9 cellular contexts compared by ENCODE assay signal in the genomic region with DNA sequence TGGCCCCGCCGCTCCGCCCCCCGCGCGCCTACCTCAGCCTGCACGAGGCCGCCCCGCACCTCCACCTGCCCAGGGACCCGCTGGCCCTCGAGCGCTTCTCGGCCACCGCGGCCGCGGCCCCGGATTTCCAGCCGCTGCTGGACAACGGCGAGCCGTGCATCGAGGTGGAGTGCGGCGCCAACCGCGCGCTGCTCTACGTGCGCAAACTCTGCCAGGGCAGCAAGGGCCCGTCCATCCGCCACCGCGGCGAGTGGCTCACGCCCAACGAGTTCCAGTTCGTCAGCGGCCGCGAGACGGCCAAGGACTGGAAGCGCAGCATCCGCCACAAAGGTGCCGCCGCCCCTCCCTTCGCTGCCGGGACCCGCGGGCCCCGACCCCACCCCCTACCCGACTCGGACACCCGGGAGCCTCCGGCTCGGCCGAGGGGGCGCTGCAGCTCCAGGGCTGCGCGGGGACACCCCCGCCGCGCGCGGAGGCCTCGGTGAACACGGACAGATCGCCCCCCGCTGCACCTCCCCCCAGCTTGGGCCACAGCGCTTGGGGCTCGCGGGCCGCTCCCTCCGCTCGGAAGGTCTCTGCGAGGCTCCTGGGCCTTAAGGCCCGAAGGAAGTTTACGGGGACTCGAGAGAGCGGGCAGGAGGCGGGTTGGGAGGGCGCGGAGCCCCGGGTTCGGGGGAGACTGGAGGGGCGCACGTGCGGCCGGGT. TPM values are rescaled to one million over a fixed set of nuclear protein-coding genes. Genes with fewer than 3 reads are reported as not detected.
DNase-seq lines count a peak whose midpoint lies in the region; FAIRE-seq and TF ChIP-seq lines count a peak whose summit lies in the region.
"Had no signal": no experiment of that assay in that cellular context is flagged by ENCODE, and none has a peak within 500 bp of the region (broad histone marks: within the 10 kb centered on the region; RNA-seq: fewer than 3 reads in every experiment).

No MANE protein-coding gene starts in this region.

- peaks cover 9% of the 10 kb centered on the region for H3K4me1 ChIP-seq in HUES64 (ENCODE audit: insufficient read depth, low read length)
- H3K4me1 ChIP-seq in breast epithelium = peaks cover 22 to 27% of the 10 kb centered on the region in 2 donors

- TF ChIP-seq POLR2A in breast epithelium (IDR thresholded peaks at IDR 0.05) = no peak

- no peaks in the 10 kb centered on the region for H3K27me3 Mint-ChIP-seq in mesothelial cell of epicardium (ENCODE audit: low read depth)

- H3K27ac Mint-ChIP-seq in mesothelial cell of epicardium = no peak overlapping the region

- H3K36me3 ChIP-seq in HUES64 (ENCODE audit: insufficient read depth, low read length) = no peaks in the 10 kb centered on the region
- no peaks in the 10 kb centered on the region for H3K36me3 ChIP-seq in breast epithelium

- peak overlapping the region; percentile 72 for H3K4me3 Mint-ChIP-seq in mesothelial cell of epicardium

- TF ChIP-seq CTCF in AG09319 (IDR thresholded peaks at IDR 0.05; ENCODE audit: low read depth, low read length) = peak; percentile 5
- TF ChIP-seq CTCF in breast epithelium (IDR thresholded peaks at IDR 0.05) = no peak
- TF ChIP-seq CTCF in mesothelial cell of epicardium (IDR thresholded peaks at IDR 0.05; ENCODE audit: unreplicated experiment) = no peak
- TF ChIP-seq CTCF in D721Med (IDR thresholded peaks at IDR 0.05; ENCODE audit: insufficient read depth, missing control alignments) = no peak

- H3K4me3 ChIP-seq in HUES64 (ENCODE audit: low read length) = peak overlapping the region; percentile 45
- peak overlapping the region; percentile 33 to 70 (median 54) for H3K4me3 ChIP-seq in breast epithelium

- WGBS in HUES64 = under 1% methylated on average over 89 of the region's 89 CpGs

- H3K9ac ChIP-seq in HUES64 (ENCODE audit: low read depth, low read length) = no peak overlapping the region; the same call in 1 of the 2 replicates

- H3K9me3 Mint-ChIP-seq in mesothelial cell of epicardium = no peaks in the 10 kb centered on the region

- H3K27me3 ChIP-seq in HUES64 (ENCODE audit: insufficient read depth, low read length) (peaks cover 100% of the 10 kb centered on the region), breast epithelium (peaks cover 14 to 78% of the 10 kb centered on the region in 2 donors)

- FAIRE-seq in D721Med (lab: Jason Lieb, UNC) = no peak

- DNase-seq in AG09319 (ENCODE audit: extremely low read depth, low read depth) (no peak), breast epithelium (ENCODE audit: low spot score in 2 of 2) (no peak), mesothelial cell of epicardium (ENCODE audit: low spot score in 2 of 2, unreplicated experiment in 2 of 2) (no peak), NCI-H446 treated with DMSO at 0.1 percent for 48 hours (lab: John Stamatoyannopoulos, UW) (no peak), D721Med (ENCODE audit: insufficient read length, low spot score) (no peak), NCI-H774 (lab: John Stamatoyannopoulos, UW) (no peak)
- no peak for DNase-seq in activated CD8-positive, alpha-beta memory T cell treated with anti-CD3 and anti-CD28 coated beads for 24 hours

- H3K4me1 Mint-ChIP-seq in mesothelial cell of epicardium = peaks cover 63% of the 10 kb centered on the region

- H3K9me3 ChIP-seq in HUES64 (ENCODE audit: insufficient read depth, low read depth, low read length) (no peaks in the 10 kb centered on the region), breast epithelium (no peaks in the 10 kb centered on the region)

- H3K27ac ChIP-seq in HUES64 (ENCODE audit: low read depth, low read length) (no peak overlapping the region), breast epithelium (no peak overlapping the region)

- peaks cover 5% of the 10 kb centered on the region for H3K36me3 Mint-ChIP-seq in mesothelial cell of epicardium

- intact Hi-C loops in breast epithelium (cut with DNase I; ENCODE audit: low total_unique reads) = no loop called here

RNA-seq across cellular contexts. Expression of a gene that starts 1.0 kb away (rescaled TPM):
- 2.3 TPM for polyA plus RNA-seq in HUES64 (2013, experiment 1 of 2)
- polyA plus RNA-seq in HUES64 (2013, experiment 2 of 2) = 1.1 TPM
- total RNA-seq in breast epithelium (10 to 100 TPM in 1 of 3 donors, 1 to 10 TPM in 1, under 1 TPM in 1; 0.16 to 23.0 (median 2.9) TPM), mesothelial cell of epicardium (303 to 325 TPM (median 313 TPM) in 3 replicates)

RNA-seq across cellular contexts. Expression of a gene that starts 34.3 kb away (rescaled TPM):
- 81.8 TPM for polyA plus RNA-seq in HUES64 (2013, experiment 1 of 2)
- polyA plus RNA-seq in HUES64 (2013, experiment 2 of 2) = 71.3 TPM
- total RNA-seq in breast epithelium = 10 to 100 TPM; 36.2 to 38.7 (median 38.2) TPM
- total RNA-seq in mesothelial cell of epicardium = 69.3 to 73.1 TPM (median 69.8 TPM) in 3 replicates

RNA-seq across cellular contexts. Expression of a gene that starts 35.6 kb away (rescaled TPM):
- 14.0 TPM for polyA plus RNA-seq in HUES64 (2013, experiment 1 of 2)
- 14.5 TPM for polyA plus RNA-seq in HUES64 (2013, experiment 2 of 2)
- total RNA-seq in breast epithelium (10 to 100 TPM in 1 of 3 donors, 1 to 10 TPM in 2; 5.4 to 18.0 (median 10.0) TPM), mesothelial cell of epicardium (44.7 to 49.8 TPM (median 47.0 TPM) in 3 replicates)

RNA-seq across cellular contexts. Expression of a gene that starts 41.5 kb away (rescaled TPM):
- polyA plus RNA-seq in HUES64 (2013, experiment 1 of 2) = 0.10 TPM
- 0.38 TPM for polyA plus RNA-seq in HUES64 (2013, experiment 2 of 2)
- total RNA-seq in breast epithelium (1 to 10 TPM in 2 of 3 donors, under 1 TPM in 1; 0.16 to 2.8 (median 1.6) TPM), mesothelial cell of epicardium (33.6 to 36.0 TPM (median 34.4 TPM) in 3 replicates)

RNA-seq across cellular contexts. Expression of a gene that starts 57.1 kb away (rescaled TPM):
- not detected for polyA plus RNA-seq in HUES64 (2013, experiment 1 of 2)
- polyA plus RNA-seq in HUES64 (2013, experiment 2 of 2) = not detected
- total RNA-seq in breast epithelium (1 to 10 TPM in 1 of 3 donors, under 1 TPM in 1, not detected in 1; 0.33 to 1.9 TPM), mesothelial cell of epicardium (1.6 to 2.8 TPM (median 2.7 TPM) in 3 replicates)
- total RNA-seq: dermis microvascular lymphatic vessel endothelial cell had no signal

Comparison
In these comparisons a context has a peak if more than half of its experiments do, and no peak if none do; other contexts are left out.
1. RNA of a gene that starts 1.0 kb away (total RNA-seq): 303 to 325 TPM in mesothelial cell of epicardium; 0.16 to 23.0 TPM in breast epithelium; every median in the first group is over 10 times any median in the second.